ENCODE assay signal across 16 cellular contexts in genomic region chr11:46657186-46657585, GRCh38. TPM values are rescaled to one million over a fixed set of nuclear protein-coding genes. Genes with fewer than 3 reads are reported as not detected.
DNase-seq lines count a peak whose midpoint lies in the region; ATAC-seq and TF ChIP-seq lines count a peak whose summit lies in the region.
"Had no signal": no experiment of that assay in that cellular context is flagged by ENCODE, and none has a peak within 500 bp of the region (broad histone marks: within the 10 kb centered on the region; RNA-seq: fewer than 3 reads in every experiment).

No MANE protein-coding gene starts in this region.

- DNase-seq in HFFc6 (no peak), left ventricle myocardium superior (no peak), substantia nigra (lab: John Stamatoyannopoulos, UW) (no peak), NCI-H146 treated with DMSO at 0.1 percent for 48 hours (lab: John Stamatoyannopoulos, UW; ENCODE audit: unreplicated experiment) (no peak), NCI-H2107 treated with DMSO at 0.1 percent for 48 hours (lab: John Stamatoyannopoulos, UW; ENCODE audit: unreplicated experiment) (no peak)
- DNase-seq: CD8-positive, alpha-beta memory T cell; DND-41; GDM1; MG63; NCI-H1105; NCI-H187; NCI-H446 had no signal

- peaks cover 36% of the 10 kb centered on the region for H3K4me1 Mint-ChIP-seq in HFFc6 (ENCODE audit: low read depth)
- no peaks in the 10 kb centered on the region for H3K4me1 Mint-ChIP-seq in activated T-helper 17 cell treated with anti-CD3 and anti-CD28 coated beads, Interleukin-2, amount 50 U/mL, for 72 hours
- H3K4me1 Mint-ChIP-seq: CD8-positive, alpha-beta memory T cell had no signal

- peak overlapping the region; percentile 71; the same call in 1 of the 2 replicates for H3K27ac Mint-ChIP-seq in HFFc6
- peak overlapping the region; percentile 21 for H3K27ac Mint-ChIP-seq in activated T-helper 17 cell treated with anti-CD3 and anti-CD28 coated beads, Interleukin-2, amount 50 U/mL, for 72 hours

- no peaks in the 10 kb centered on the region for H3K27me3 Mint-ChIP-seq in HFFc6 (ENCODE audit: insufficient read depth)
- no peaks in the 10 kb centered on the region for H3K27me3 Mint-ChIP-seq in activated T-helper 17 cell treated with anti-CD3 and anti-CD28 coated beads, Interleukin-2, amount 50 U/mL, for 72 hours
- H3K27me3 Mint-ChIP-seq: CD8-positive, alpha-beta memory T cell had no signal

- peaks cover 40% of the 10 kb centered on the region for H3K36me3 Mint-ChIP-seq in HFFc6 (ENCODE audit: low read depth)
- peaks cover 88% of the 10 kb centered on the region for H3K36me3 Mint-ChIP-seq in activated T-helper 17 cell treated with anti-CD3 and anti-CD28 coated beads, Interleukin-2, amount 50 U/mL, for 72 hours (ENCODE audit: low read depth)

- no peaks in the 10 kb centered on the region for H3K9me3 Mint-ChIP-seq in HFFc6
- no peaks in the 10 kb centered on the region for H3K9me3 Mint-ChIP-seq in activated T-helper 17 cell treated with anti-CD3 and anti-CD28 coated beads, Interleukin-2, amount 50 U/mL, for 72 hours
- H3K9me3 Mint-ChIP-seq: CD8-positive, alpha-beta memory T cell had no signal

- no peak overlapping the region for H3K4me3 Mint-ChIP-seq in HFFc6
- no peak overlapping the region for H3K4me3 Mint-ChIP-seq in activated T-helper 17 cell treated with anti-CD3 and anti-CD28 coated beads, Interleukin-2, amount 50 U/mL, for 72 hours
- H3K4me3 Mint-ChIP-seq: CD8-positive, alpha-beta memory T cell had no signal

- intact Hi-C loops in left ventricle myocardium superior (cut with micrococcal nuclease) = no loop called here

- TF ChIP-seq CTCF in HFFc6 (IDR thresholded peaks at IDR 0.05) = no peak

- peak overlapping the region; percentile 17 for H3K27ac ChIP-seq in substantia nigra (ENCODE audit: low read depth, low read length, poor library complexity, severe bottlenecking)
- H3K27ac ChIP-seq: KMS-11, RWPE1 had no signal

- ATAC-seq in activated T-helper 17 cell treated with anti-CD3 and anti-CD28 coated beads, Interleukin-2, amount 50 U/mL, for 72 hours (replicated peaks) = no peak
- ATAC-seq in left ventricle myocardium superior = peak; percentile 66
- ATAC-seq in GM19328 (IDR thresholded peaks at IDR 0.05; ENCODE audit: unreplicated experiment) = no peak

RNA-seq across cellular contexts. Expression of gene ATG13, which starts 39.8 kb away (rescaled TPM):
- total RNA-seq in HFFc6 (2021; fragmentation: NEBNext Ultra II Directional; extraction: Animal tissue kit (Norgen Biotek cat#: 25700)) = 10 to 100 TPM; 64.2 to 94.0 (median 85.3) TPM
- 10 to 100 TPM; 59.1 to 62.1 TPM for total RNA-seq in activated T-helper 17 cell treated with anti-CD3 and anti-CD28 coated beads, Interleukin-2, amount 50 U/mL, for 72 hours
- 34.4 TPM for total RNA-seq in left ventricle myocardium superior

RNA-seq across cellular contexts. Expression of gene HARBI1, which starts 40.2 kb away (rescaled TPM):
- total RNA-seq in HFFc6 (2021; fragmentation: NEBNext Ultra II Directional; extraction: Animal tissue kit (Norgen Biotek cat#: 25700)) = 1 to 10 TPM; 3.8 to 5.2 (median 4.7) TPM
- 1 to 10 TPM; 2.4 to 4.6 TPM for total RNA-seq in activated T-helper 17 cell treated with anti-CD3 and anti-CD28 coated beads, Interleukin-2, amount 50 U/mL, for 72 hours
- total RNA-seq in left ventricle myocardium superior = 3.1 TPM

RNA-seq across cellular contexts. Expression of gene ARHGAP1, which starts 43.2 kb away (rescaled TPM):
- 100 to 1,000 TPM; 107 to 134 (median 110) TPM for total RNA-seq in HFFc6 (2021; fragmentation: NEBNext Ultra II Directional; extraction: Animal tissue kit (Norgen Biotek cat#: 25700))
- 10 to 100 TPM; 43.5 to 49.6 TPM for total RNA-seq in activated T-helper 17 cell treated with anti-CD3 and anti-CD28 coated beads, Interleukin-2, amount 50 U/mL, for 72 hours
- total RNA-seq in left ventricle myocardium superior = 65.2 TPM

RNA-seq across cellular contexts. Expression of gene ZNF408, which starts 43.6 kb away (rescaled TPM):
- total RNA-seq in HFFc6 (2021; fragmentation: NEBNext Ultra II Directional; extraction: Animal tissue kit (Norgen Biotek cat#: 25700)) = 10 to 100 TPM in 1 of 6 experiments, 1 to 10 TPM in 5; 7.6 to 12.3 (median 9.0) TPM
- total RNA-seq in activated T-helper 17 cell treated with anti-CD3 and anti-CD28 coated beads, Interleukin-2, amount 50 U/mL, for 72 hours = 10 to 100 TPM; 10.5 to 15.1 TPM
- total RNA-seq in left ventricle myocardium superior = 7.1 TPM
